In genomic region chr1:88851303-88852063, GRCh38 we compare ENCODE assay signal across 21 cellular contexts. TPM values are rescaled to one million over a fixed set of nuclear protein-coding genes. Genes with fewer than 3 reads are reported as not detected.
DNase-seq lines count a peak whose midpoint lies in the region; ATAC-seq, FAIRE-seq and TF ChIP-seq lines count a peak whose summit lies in the region.
"Had no signal": no experiment of that assay in that cellular context is flagged by ENCODE, and none has a peak within 500 bp of the region (broad histone marks: within the 10 kb centered on the region; RNA-seq: fewer than 3 reads in every experiment).

No MANE protein-coding gene starts in this region.

- H3K9me3 ChIP-seq in HepG2 (ENCODE audit: low read length) (no peaks in the 10 kb centered on the region), right lobe of liver (no peaks in the 10 kb centered on the region)

- H3K4me3 ChIP-seq in HepG2 (replicated peaks in 1 of 3; ENCODE audit: insufficient read depth in 1 of 3, low read depth in 2 of 3, low read length in 3 of 3) (no peak overlapping the region), right lobe of liver (no peak overlapping the region)

- no peaks in the 10 kb centered on the region for H3K4me1 ChIP-seq in HepG2 (ENCODE audit: insufficient read depth, low read length)
- no peaks in the 10 kb centered on the region for H3K4me1 ChIP-seq in right lobe of liver

- DNase-seq in HepG2 (ENCODE audit: low spot score) (no peak), right lobe of liver (no peak), nephron progenitor cell (no peak), AG08396 (ENCODE audit: low spot score) (no peak)
- no peak for DNase-seq in stimulated activated naive CD8-positive, alpha-beta T cell treated with anti-CD3 and anti-CD28 coated beads, Interleukin-15, amount 100 ng/mL, for 72 hours
- DNase-seq in T-helper 2 cell treated with Interferon-gamma antibody and Interleukin-4, amounts not matched to agents 5 μg/mL and 100 μg/mL, for 36 hours (ENCODE audit: low spot score), result no peak
- DNase-seq in activated CD4-positive, CD25-positive, alpha-beta regulatory T cell (lab: John Stamatoyannopoulos, UW), result no peak
- DNase-seq: activated CD4-positive, CD25-positive, alpha-beta regulatory T cell treated with anti-CD3 and anti-CD28 coated beads, Interleukin-2, amount 50 U/mL, for 72 hours; activated T-cell treated with anti-CD3 and anti-CD28 coated beads, Interleukin-2, amount 50 U/mL, for 1 hour; hypothalamus; immature natural killer cell; KBM-7; left colon; NCI-H1105; NCI-H1930; stimulated activated CD4-positive, alpha-beta T cell treated with anti-CD3 and anti-CD28 coated beads, Interleukin-2, amount 100 ng/mL, for 24 hours; T-helper 1 cell had no signal

- H3K36me3 Mint-ChIP-seq in activated naive CD8-positive, alpha-beta T cell, result no peaks in the 10 kb centered on the region
- H3K36me3 Mint-ChIP-seq in nephron progenitor cell (ENCODE audit: low read depth), result peaks cover 40% of the 10 kb centered on the region
- H3K36me3 Mint-ChIP-seq in T-helper 2 cell treated with Interferon-gamma antibody and Interleukin-4, amounts not matched to agents 5 μg/mL and 100 μg/mL, for 36 hours (ENCODE audit: low read depth), result peaks cover 31% of the 10 kb centered on the region

- no peaks in the 10 kb centered on the region for H3K79me2 ChIP-seq in HepG2 (ENCODE audit: insufficient read depth, low read length)

- no TSS peak for BruUV-seq in HepG2 (replicated peaks; lab: Mats Ljungman, UMichigan)

- ATAC-seq in HepG2 (no peak; the same call in 1 of the 3 replicates), right lobe of liver (no peak)
- no peak for ATAC-seq in stimulated activated naive CD8-positive, alpha-beta T cell treated with anti-CD3 and anti-CD28 coated beads, Interleukin-15, amount 100 ng/mL, for 72 hours
- ATAC-seq: left colon had no signal

- H3K36me3 ChIP-seq in HepG2 (replicated peaks in 1 of 2; ENCODE audit: control insufficient read depth in 1 of 2, insufficient read depth in 2 of 2, low read length in 2 of 2), result peaks cover 9 to 35% of the 10 kb centered on the region in 2 experiments; a peak in 4 of 5 replicates
- peaks cover 0 to 54% (median 18%) of the 10 kb centered on the region in 4 donors for H3K36me3 ChIP-seq in right lobe of liver

- CTCF ChIA-PET in HepG2 (lab: Yijun Ruan, JAX; ENCODE audit: low intra/inter-chr PET ratio, low total read pairs), result no interaction called here

- in situ Hi-C loops in HepG2 (cut with HindIII; ENCODE audit: extremely low pct_ligation_motif_present, low pct_unique_long_range_greater_than_20kb), result no loop called here

- no peak for TF ChIP-seq EP300 in HepG2 (IDR thresholded peaks at IDR 0.05; ENCODE audit: low read depth in 2 of 2, low read length in 2 of 2)
- TF ChIP-seq EP300 in HepG2 (CRISPR knock-in tag; IDR thresholded peaks at IDR 0.05; ENCODE audit: borderline replicate concordance), result no peak

- H3K9ac ChIP-seq in HepG2 (ENCODE audit: insufficient read depth, low read depth, low read length), result no peak overlapping the region

- no peaks in the 10 kb centered on the region for H3K27me3 Mint-ChIP-seq in activated naive CD8-positive, alpha-beta T cell
- no peaks in the 10 kb centered on the region for H3K27me3 Mint-ChIP-seq in nephron progenitor cell (ENCODE audit: low read depth, poor library complexity)
- no peaks in the 10 kb centered on the region for H3K27me3 Mint-ChIP-seq in stimulated activated naive CD8-positive, alpha-beta T cell treated with anti-CD3 and anti-CD28 coated beads, Interleukin-15, amount 100 ng/mL, for 72 hours
- no peaks in the 10 kb centered on the region for H3K27me3 Mint-ChIP-seq in T-helper 2 cell treated with Interferon-gamma antibody and Interleukin-4, amounts not matched to agents 5 μg/mL and 100 μg/mL, for 36 hours (ENCODE audit: low read depth)

- no peaks in the 10 kb centered on the region for H4K20me1 ChIP-seq in HepG2 (ENCODE audit: insufficient read depth, low read length)

- TF ChIP-seq RAD21 in HepG2 (CRISPR knock-in tag; IDR thresholded peaks at IDR 0.05), result no peak

- WGBS in HepG2 (ENCODE audit: low lambda C conversion rate), result 94% methylated on average over 6 of the region's 6 CpGs
- 88% methylated on average over 6 of the region's 6 CpGs for WGBS in right lobe of liver (ENCODE audit: insufficient coverage, low coverage, low lambda C conversion rate, missing lambda C conversion rate)

- no peak for FAIRE-seq in HepG2 (lab: Jason Lieb, UNC)
- FAIRE-seq: TTC549 had no signal

- intact Hi-C loops in HepG2 (cut with micrococcal nuclease; ENCODE audit: unreplicated experiment), result no loop called here
- intact Hi-C loops in right lobe of liver (cut with DNase I), result no loop called here

- H3K4me2 ChIP-seq in HepG2 (ENCODE audit: low read depth, low read length), result no peak overlapping the region

- no peak overlapping the region for H3K27ac ChIP-seq in HepG2 (ENCODE audit: extremely low read length, insufficient read depth, low read length)
- no peak overlapping the region for H3K27ac ChIP-seq in right lobe of liver
- H3K27ac ChIP-seq: C4-2B, RWPE1 had no signal

- POLR2A ChIA-PET in HepG2 (lab: Yijun Ruan, JAX), result no interaction called here

- no peak overlapping the region for H3K4me3 Mint-ChIP-seq in activated naive CD8-positive, alpha-beta T cell
- no peak overlapping the region for H3K4me3 Mint-ChIP-seq in nephron progenitor cell
- H3K4me3 Mint-ChIP-seq in stimulated activated naive CD8-positive, alpha-beta T cell treated with anti-CD3 and anti-CD28 coated beads, Interleukin-15, amount 100 ng/mL, for 72 hours, result no peak overlapping the region
- H3K4me3 Mint-ChIP-seq in T-helper 2 cell treated with Interferon-gamma antibody and Interleukin-4, amounts not matched to agents 5 μg/mL and 100 μg/mL, for 36 hours, result no peak overlapping the region
- H3K4me3 Mint-ChIP-seq: immature natural killer cell had no signal

- no peaks in the 10 kb centered on the region for H3K4me1 Mint-ChIP-seq in activated naive CD8-positive, alpha-beta T cell (ENCODE audit: low read depth)
- H3K4me1 Mint-ChIP-seq in nephron progenitor cell, result no peaks in the 10 kb centered on the region
- H3K4me1 Mint-ChIP-seq in stimulated activated naive CD8-positive, alpha-beta T cell treated with anti-CD3 and anti-CD28 coated beads, Interleukin-15, amount 100 ng/mL, for 72 hours, result no peaks in the 10 kb centered on the region
- no peaks in the 10 kb centered on the region for H3K4me1 Mint-ChIP-seq in T-helper 2 cell treated with Interferon-gamma antibody and Interleukin-4, amounts not matched to agents 5 μg/mL and 100 μg/mL, for 36 hours (ENCODE audit: low read depth)

- TF ChIP-seq CTCF in HepG2 (CRISPR knock-in tag; IDR thresholded peaks at IDR 0.05) (no peak), right lobe of liver (IDR thresholded peaks at IDR 0.05) (no peak), nephron progenitor cell (IDR thresholded peaks at IDR 0.05) (no peak)

- no peak for TF ChIP-seq POLR2A in HepG2 (IDR thresholded peaks at IDR 0.05; ENCODE audit: insufficient read depth in 1 of 2, low read depth in 2 of 2, low read length in 2 of 2)
- TF ChIP-seq POLR2A in right lobe of liver (IDR thresholded peaks at IDR 0.05), result no peak

- H3K9me3 Mint-ChIP-seq in activated naive CD8-positive, alpha-beta T cell (ENCODE audit: low read depth), result no peaks in the 10 kb centered on the region
- H3K9me3 Mint-ChIP-seq in nephron progenitor cell, result no peaks in the 10 kb centered on the region
- H3K9me3 Mint-ChIP-seq in stimulated activated naive CD8-positive, alpha-beta T cell treated with anti-CD3 and anti-CD28 coated beads, Interleukin-15, amount 100 ng/mL, for 72 hours, result no peaks in the 10 kb centered on the region
- H3K9me3 Mint-ChIP-seq in T-helper 2 cell treated with Interferon-gamma antibody and Interleukin-4, amounts not matched to agents 5 μg/mL and 100 μg/mL, for 36 hours, result no peaks in the 10 kb centered on the region
- H3K9me3 Mint-ChIP-seq: immature natural killer cell had no signal

- H3K27me3 ChIP-seq in HepG2 (ENCODE audit: control insufficient read depth in 1 of 2, insufficient read depth in 2 of 2, low read length in 2 of 2) (no peaks in the 10 kb centered on the region), right lobe of liver (no peaks in the 10 kb centered on the region)

- peak overlapping the region; percentile 52 for H3K27ac Mint-ChIP-seq in activated naive CD8-positive, alpha-beta T cell
- H3K27ac Mint-ChIP-seq in nephron progenitor cell, result peak overlapping the region; percentile 77
- peak overlapping the region; percentile 68 to 87 for H3K27ac Mint-ChIP-seq in stimulated activated naive CD8-positive, alpha-beta T cell treated with anti-CD3 and anti-CD28 coated beads, Interleukin-15, amount 100 ng/mL, for 72 hours
- no peak overlapping the region for H3K27ac Mint-ChIP-seq in T-helper 2 cell treated with Interferon-gamma antibody and Interleukin-4, amounts not matched to agents 5 μg/mL and 100 μg/mL, for 36 hours

- no peak overlapping the region for H2AFZ ChIP-seq in HepG2 (ENCODE audit: low read length)

TF ChIP-seq in HepG2, 621 proteins besides CTCF, POLR2A, EP300 and RAD21 (continues in another document):
- peak; percentile 50 for TF ChIP-seq RBM22 (optimal IDR thresholded peaks at IDR 0.05; ENCODE audit: low read length)

RNA-seq across cellular contexts. Expression of gene GTF2B, which starts 39.9 kb away (rescaled TPM):
- total RNA-seq in HepG2 (2016; rRNA removed; fragmentation: Illumina TruSeq; extraction: Trizol) (43.4 and 68.0 TPM in 2 replicates), right lobe of liver (10 to 100 TPM in 5 of 6 experiments, 1 to 10 TPM in 1; 8.8 to 21.6 (median 15.9) TPM)
- total RNA-seq in HepG2 (2016; cell fraction: cytosol; rRNA removed; fragmentation: Illumina TruSeq; extraction: Trizol; ENCODE audit: low read depth), result 10.0 and 11.6 TPM in 2 replicates
- total RNA-seq in HepG2 (2016; cell fraction: insoluble cytoplasmic fraction; rRNA removed; fragmentation: Illumina TruSeq; extraction: Trizol), result 43.5 and 71.8 TPM in 2 replicates
- 12.6 and 14.3 TPM in 2 replicates for total RNA-seq in HepG2 (2016; cell fraction: membrane; rRNA removed; fragmentation: Illumina TruSeq; extraction: Trizol)
- 18.8 and 21.9 TPM in 2 replicates for total RNA-seq in HepG2 (2016; cell fraction: nucleus; rRNA removed; fragmentation: Illumina TruSeq; extraction: Trizol)
- 26.1 and 31.5 TPM in 2 replicates for polyA plus RNA-seq in HepG2 (2011; rRNA removed)
- polyA plus RNA-seq in HepG2 (2011; cell fraction: cytosol; rRNA removed), result 14.8 and 26.0 TPM in 2 replicates
- 6.7 and 9.4 TPM in 2 replicates for polyA plus RNA-seq in HepG2 (2011; cell fraction: nucleus; rRNA removed)
- polyA plus RNA-seq in HepG2 (2012), result 26.4 and 28.5 TPM in 2 replicates
- polyA plus RNA-seq in HepG2 (2016; cell fraction: cytosol; fragmentation: Illumina TruSeq; extraction: Trizol; ENCODE audit: low read depth), result 4.0 and 4.3 TPM in 2 replicates
- 58.8 and 59.1 TPM in 2 replicates for polyA plus RNA-seq in HepG2 (2016; cell fraction: insoluble cytoplasmic fraction; fragmentation: Illumina TruSeq; extraction: Trizol; ENCODE audit: low read depth)
- 5.8 and 6.0 TPM in 2 replicates for polyA plus RNA-seq in HepG2 (2016; cell fraction: membrane; fragmentation: Illumina TruSeq; extraction: Trizol; ENCODE audit: low read depth)
- polyA plus RNA-seq in HepG2 (2016; cell fraction: nucleus; fragmentation: Illumina TruSeq; extraction: Trizol; ENCODE audit: insufficient read depth, low read depth), result 21.6 and 23.3 TPM in 2 replicates
- polyA minus RNA-seq in HepG2 (2011; rRNA and poly(A)+ RNA removed; ENCODE audit: low replicate concordance), result 13.1 and 19.1 TPM in 2 replicates
- 15.4 and 26.0 TPM in 2 replicates for polyA minus RNA-seq in HepG2 (2011; cell fraction: cytosol; rRNA and poly(A)+ RNA removed)
- 19.9 and 20.6 TPM in 2 replicates for polyA minus RNA-seq in HepG2 (2011; cell fraction: nucleus; rRNA and poly(A)+ RNA removed)
